9 cellular contexts compared by ENCODE assay signal in the genomic region with DNA sequence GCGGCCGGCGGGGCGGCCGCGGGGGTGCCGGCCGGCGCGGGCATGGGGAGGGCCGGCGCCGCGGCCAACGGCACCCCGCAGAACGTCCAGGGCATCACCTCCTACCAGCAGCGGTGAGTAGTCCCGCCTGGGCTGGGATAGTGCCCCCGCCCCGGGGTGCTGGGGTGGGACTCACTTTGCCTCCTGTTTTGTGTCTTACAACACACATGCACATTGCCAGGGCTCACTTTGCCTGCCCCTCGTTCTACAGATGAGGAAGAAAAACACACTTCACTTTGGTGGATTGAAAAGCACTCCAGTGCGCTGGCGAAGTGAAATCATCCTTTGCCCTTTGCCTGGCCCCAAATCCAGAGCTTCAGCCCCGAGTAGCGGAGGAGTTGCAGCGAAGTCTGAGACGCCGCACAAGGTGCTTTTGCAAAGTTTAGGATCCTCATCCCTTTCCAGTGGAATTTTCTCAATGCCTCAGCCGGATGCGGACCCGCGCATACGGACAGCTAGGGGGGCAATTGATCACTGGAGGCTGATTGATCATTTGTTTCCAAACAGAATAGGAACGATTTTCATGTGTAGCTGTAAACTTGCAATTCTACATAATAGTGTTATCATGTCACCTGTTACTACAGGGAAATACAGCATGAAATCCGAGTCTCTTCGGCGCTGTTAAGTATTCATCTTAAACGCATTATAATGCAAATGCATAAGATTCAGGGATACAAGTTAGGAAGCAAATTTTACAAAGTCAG. TPM values are rescaled to one million over a fixed set of nuclear protein-coding genes. Genes with fewer than 3 reads are reported as not detected.
DNase-seq lines count a peak whose midpoint lies in the region; ATAC-seq and TF ChIP-seq lines count a peak whose summit lies in the region.
"Had no signal": no experiment of that assay in that cellular context is flagged by ENCODE, and none has a peak within 500 bp of the region (broad histone marks: within the 10 kb centered on the region; RNA-seq: fewer than 3 reads in every experiment).

No MANE protein-coding gene starts in this region.

- intact Hi-C loops in spleen (cut with DNase I; ENCODE audit: low total_unique reads) = no loop called here

- H3K27ac ChIP-seq in iPS DF 6.9 (ENCODE audit: low read length) (no peak overlapping the region), spleen (no peak overlapping the region)

- no peak for ATAC-seq in HG03520 (IDR thresholded peaks at IDR 0.05; ENCODE audit: unreplicated experiment)

- no peak for TF ChIP-seq POLR2A in spleen (IDR thresholded peaks at IDR 0.05)

- WGBS in iPS DF 6.9 (ENCODE audit: insufficient coverage, insufficient read length) = no CpG with 5 or more reads among the region's 39 CpGs
- 4 to 10% (median 7%) methylated on average over 21 to 39 of the region's 39 CpGs for WGBS in spleen, 5 donors

- H3K27me3 ChIP-seq in iPS DF 6.9 (ENCODE audit: control insufficient read depth, insufficient read depth, low read length) (peaks cover 33% of the 10 kb centered on the region), spleen (replicated peaks in 1 of 7) (peaks cover 3 to 89% (median 30%) of the 10 kb centered on the region in 7 donors)

- no peaks in the 10 kb centered on the region for H3K36me3 ChIP-seq in iPS DF 6.9 (ENCODE audit: control insufficient read depth, insufficient read depth, low read length)
- H3K36me3 ChIP-seq in spleen = no peaks in the 10 kb centered on the region

- DNase-seq in DMS53 (lab: John Stamatoyannopoulos, UW) (peak; percentile 50), DMS53 treated with DMSO at 0.1 percent for 48 hours (lab: John Stamatoyannopoulos, UW; ENCODE audit: unreplicated experiment) (no peak), RPMI7951 (ENCODE audit: low read depth) (peak; percentile 9), iPS DF 6.9 (ENCODE audit: low read depth, low spot score) (no peak), spleen (no peak), KG1 (lab: John Stamatoyannopoulos, UW) (no peak), NCI-H187 (lab: John Stamatoyannopoulos, UW) (no peak)
- DNase-seq: ACHN had no signal

- H3K4me1 ChIP-seq in iPS DF 6.9 (ENCODE audit: control insufficient read depth, insufficient read depth, low read length) (peaks cover 3% of the 10 kb centered on the region; the same call in 1 of the 2 replicates), spleen (peaks cover 3 to 46% (median 27%) of the 10 kb centered on the region in 6 donors)

- H3K9me3 ChIP-seq in iPS DF 6.9 (ENCODE audit: control insufficient read depth, insufficient read depth, low read length) (no peaks in the 10 kb centered on the region), spleen (no peaks in the 10 kb centered on the region)

- H3K4me3 ChIP-seq in iPS DF 6.9 (ENCODE audit: low read length) (peak overlapping the region; percentile 36; the same call in 1 of the 2 replicates), spleen (peak overlapping the region in 6 of 8 donors; percentile 17 to 69 (median 42))

- TF ChIP-seq CTCF in spleen (IDR thresholded peaks at IDR 0.05 in 8 of 11, conservative IDR thresholded peaks at IDR 0.05 in 3 of 11) = no peak

RNA-seq across cellular contexts. Expression of a gene that starts 3.6 kb away (rescaled TPM):
- total RNA-seq in RPMI7951 (2014; rRNA removed; shearing (Covaris generic)) = 0.29 and 0.48 TPM in 2 replicates
- total RNA-seq in spleen = 1 to 10 TPM; 2.0 to 9.5 (median 4.6) TPM
- polyA plus RNA-seq in spleen = under 1 TPM; 0.13 to 0.45 (median 0.24) TPM

Comparison
In these comparisons a context has a peak if more than half of its experiments do, and no peak if none do; other contexts are left out.
1. DNase-seq: peak in DMS53 (single experiment) and RPMI7951 (single experiment); none in DMS53 treated with DMSO at 0.1 percent for 48 hours (single experiment), iPS DF 6.9 (single experiment), spleen (single experiment), KG1 (single experiment) and NCI-H187 (0 of 2).